ENCODE assay signal across 1 cellular context in genomic region chr10:124081547-124082140, GRCh38.
TF ChIP-seq lines count a peak whose summit lies in the region.

No MANE protein-coding gene starts in this region.

TF ChIP-seq in SK-N-SH, 30 proteins besides CTCF, POLR2A, EP300 and RAD21 (continued from another document):
- TF ChIP-seq REST (IDR thresholded peaks at IDR 0.05; ENCODE audit: low read depth, low read length): no peak
- no peak for TF ChIP-seq TAF1 (IDR thresholded peaks at IDR 0.05; ENCODE audit: borderline replicate concordance, low read depth, low read length)
- TF ChIP-seq SIN3A (IDR thresholded peaks at IDR 0.05; ENCODE audit: borderline replicate concordance, low read depth, low read length): no peak
- no peak for TF ChIP-seq IRF3 (IDR thresholded peaks at IDR 0.05; ENCODE audit: low read depth, low read length)
- no peak for TF ChIP-seq FOSL2 (IDR thresholded peaks at IDR 0.05; ENCODE audit: borderline replicate concordance, low read depth)
- TF ChIP-seq FOXJ3 (CRISPR knock-in tag; IDR thresholded peaks at IDR 0.05): peak; percentile 83
- no peak for TF ChIP-seq USF1 (IDR thresholded peaks at IDR 0.05; ENCODE audit: borderline replicate concordance, low read depth)
- TF ChIP-seq TCF12 (IDR thresholded peaks at IDR 0.05): peak; percentile 46
- no peak for TF ChIP-seq PBX3 (IDR thresholded peaks at IDR 0.05)
- TF ChIP-seq MXI1 (IDR thresholded peaks at IDR 0.05; ENCODE audit: low read depth, low read length): no peak
- TF ChIP-seq FOXM1 (IDR thresholded peaks at IDR 0.05; ENCODE audit: low read depth): no peak
- TF ChIP-seq MEF2A (IDR thresholded peaks at IDR 0.05; ENCODE audit: borderline replicate concordance, low read depth): no peak
- TF ChIP-seq CHD2 (IDR thresholded peaks at IDR 0.05; ENCODE audit: low read length, partially characterized antibody): peak; percentile 70
- TF ChIP-seq GABPA (IDR thresholded peaks at IDR 0.05; ENCODE audit: low read depth): no peak
- TF ChIP-seq JUND (IDR thresholded peaks at IDR 0.05): no peak
- TF ChIP-seq MAX (IDR thresholded peaks at IDR 0.05; ENCODE audit: low read depth): no peak
